In genomic region chr2:48512586-48512985, GRCh38 we compare ENCODE assay signal across 16 cellular contexts.
"Had no signal": no experiment of that assay in that cellular context is flagged by ENCODE, and none has a peak within 500 bp of the region (broad histone marks: within the 10 kb centered on the region; RNA-seq: fewer than 3 reads in every experiment).

No MANE protein-coding gene starts in this region.

- H3K27me3 Mint-ChIP-seq: activated naive CD8-positive, alpha-beta T cell treated with anti-CD3 and anti-CD28 coated beads for 36 hours; brain; natural killer cell treated with Interleukin-12 subunit alpha and Interleukin-12 subunit beta and Interleukin-15 and Interleukin-18, amount 100 ng/mL, for 72 hours; stimulated activated naive B cell treated with anti-CD40 and anti-IgM and Interleukin-4, amounts not matched to agents 10 μg/mL and 1 μg/mL and 100 μg/mL, for 72 hours had no signal

- H3K4me3 Mint-ChIP-seq: activated naive CD8-positive, alpha-beta T cell treated with anti-CD3 and anti-CD28 coated beads for 36 hours; activated T-helper 1 cell treated with anti-CD3 and anti-CD28 coated beads, Interleukin-12 subunit alpha, Interleukin-12 subunit beta, Interleukin-2, Interleukin-4 antibody, amounts not matched to agents 30 ng/mL and 10 ng/mL and 1 ng/mL, durations not matched to agents 14 hours and 24 hours and 36 hours; brain; endodermal cell; natural killer cell treated with Interleukin-12 subunit alpha and Interleukin-12 subunit beta and Interleukin-15 and Interleukin-18, amount 100 ng/mL, for 72 hours; stimulated activated naive B cell treated with anti-CD40 and anti-IgM and Interleukin-4, amounts not matched to agents 10 μg/mL and 1 μg/mL and 100 μg/mL, for 72 hours had no signal

- ATAC-seq: lower lobe of right lung; natural killer cell treated with Interleukin-12 subunit alpha and Interleukin-12 subunit beta and Interleukin-15 and Interleukin-18, amount 100 ng/mL, for 72 hours; sciatic nerve; stimulated activated naive B cell treated with anti-CD40 and anti-IgM and Interleukin-4, amounts not matched to agents 10 μg/mL and 1 μg/mL and 100 μg/mL, for 72 hours had no signal

- H3K27ac Mint-ChIP-seq: activated naive CD8-positive, alpha-beta T cell treated with anti-CD3 and anti-CD28 coated beads for 36 hours; activated T-helper 1 cell treated with anti-CD3 and anti-CD28 coated beads, Interleukin-12 subunit alpha, Interleukin-12 subunit beta, Interleukin-2, Interleukin-4 antibody, amounts not matched to agents 30 ng/mL and 10 ng/mL and 1 ng/mL, durations not matched to agents 14 hours and 24 hours and 36 hours; endodermal cell; natural killer cell treated with Interleukin-12 subunit alpha and Interleukin-12 subunit beta and Interleukin-15 and Interleukin-18, amount 100 ng/mL, for 72 hours; stimulated activated naive B cell treated with anti-CD40 and anti-IgM and Interleukin-4, amounts not matched to agents 10 μg/mL and 1 μg/mL and 100 μg/mL, for 72 hours had no signal

- H3K27me3 ChIP-seq: thyroid gland had no signal

- H3K27ac ChIP-seq: lower lobe of right lung, thyroid gland, WERI-Rb-1 had no signal

- H3K9me3 ChIP-seq: lower lobe of right lung, thyroid gland had no signal

- H3K4me1 Mint-ChIP-seq: stimulated activated naive B cell treated with anti-CD40 and anti-IgM and Interleukin-4, amounts not matched to agents 10 μg/mL and 1 μg/mL and 100 μg/mL, for 72 hours had no signal

- H3K9me3 Mint-ChIP-seq: activated naive CD8-positive, alpha-beta T cell treated with anti-CD3 and anti-CD28 coated beads for 36 hours; activated T-helper 1 cell treated with anti-CD3 and anti-CD28 coated beads, Interleukin-12 subunit alpha, Interleukin-12 subunit beta, Interleukin-2, Interleukin-4 antibody, amounts not matched to agents 30 ng/mL and 10 ng/mL and 1 ng/mL, durations not matched to agents 14 hours and 24 hours and 36 hours; brain; endodermal cell; natural killer cell treated with Interleukin-12 subunit alpha and Interleukin-12 subunit beta and Interleukin-15 and Interleukin-18, amount 100 ng/mL, for 72 hours; stimulated activated naive B cell treated with anti-CD40 and anti-IgM and Interleukin-4, amounts not matched to agents 10 μg/mL and 1 μg/mL and 100 μg/mL, for 72 hours had no signal

- H3K4me3 ChIP-seq: lower lobe of right lung, thyroid gland had no signal

- DNase-seq: activated CD4-positive, alpha-beta T cell treated with anti-CD3 and anti-CD28 coated beads, Interleukin-2, amount 50 U/mL, for 4 hours; activated gamma-delta T cell treated with Interleukin-2 at 50 U/mL for 16 hours; activated naive CD8-positive, alpha-beta T cell treated with anti-CD3 and anti-CD28 coated beads for 36 hours; activated T-cell treated with anti-CD3 and anti-CD28 coated beads for 4 hours; anterior cingulate cortex; caudate nucleus; endodermal cell; lower lobe of right lung; stimulated activated naive B cell treated with anti-CD40 and anti-IgM and Interleukin-4, amounts not matched to agents 10 μg/mL and 1 μg/mL and 100 μg/mL, for 72 hours; T-helper 2 cell; thyroid gland; WERI-Rb-1 had no signal
